9 cellular contexts compared by ENCODE assay signal in genomic region chr22:32864596-32864995, GRCh38.
"Had no signal": no experiment of that assay in that cellular context is flagged by ENCODE, and none has a peak within 500 bp of the region (broad histone marks: within the 10 kb centered on the region; RNA-seq: fewer than 3 reads in every experiment).

No MANE protein-coding gene starts in this region.

- H2AFZ ChIP-seq: GM23248 had no signal

- H3K36me3 Mint-ChIP-seq: IgD-negative memory B cell had no signal

- H3K9me3 Mint-ChIP-seq: HFFc6 had no signal

- H3K36me3 ChIP-seq: HAP-1 had no signal

- H3K4me3 ChIP-seq: GM23248, HAP-1 had no signal

- H3K4me1 ChIP-seq: HAP-1 had no signal

- H3K9me3 ChIP-seq: HAP-1 had no signal

- H3K9ac ChIP-seq: GM23248 had no signal

- DNase-seq: GOT3, H7, HFFc6 had no signal

- ATAC-seq: HCT116, HepG2 had no signal

- H3K27ac Mint-ChIP-seq: HFFc6, IgD-negative memory B cell had no signal

- H3K27ac ChIP-seq: GM23248, HL-60 had no signal

- H3K4me3 Mint-ChIP-seq: HFFc6, IgD-negative memory B cell had no signal
